Comparison of ENCODE assay signal across 8 cellular contexts in the genomic region with DNA sequence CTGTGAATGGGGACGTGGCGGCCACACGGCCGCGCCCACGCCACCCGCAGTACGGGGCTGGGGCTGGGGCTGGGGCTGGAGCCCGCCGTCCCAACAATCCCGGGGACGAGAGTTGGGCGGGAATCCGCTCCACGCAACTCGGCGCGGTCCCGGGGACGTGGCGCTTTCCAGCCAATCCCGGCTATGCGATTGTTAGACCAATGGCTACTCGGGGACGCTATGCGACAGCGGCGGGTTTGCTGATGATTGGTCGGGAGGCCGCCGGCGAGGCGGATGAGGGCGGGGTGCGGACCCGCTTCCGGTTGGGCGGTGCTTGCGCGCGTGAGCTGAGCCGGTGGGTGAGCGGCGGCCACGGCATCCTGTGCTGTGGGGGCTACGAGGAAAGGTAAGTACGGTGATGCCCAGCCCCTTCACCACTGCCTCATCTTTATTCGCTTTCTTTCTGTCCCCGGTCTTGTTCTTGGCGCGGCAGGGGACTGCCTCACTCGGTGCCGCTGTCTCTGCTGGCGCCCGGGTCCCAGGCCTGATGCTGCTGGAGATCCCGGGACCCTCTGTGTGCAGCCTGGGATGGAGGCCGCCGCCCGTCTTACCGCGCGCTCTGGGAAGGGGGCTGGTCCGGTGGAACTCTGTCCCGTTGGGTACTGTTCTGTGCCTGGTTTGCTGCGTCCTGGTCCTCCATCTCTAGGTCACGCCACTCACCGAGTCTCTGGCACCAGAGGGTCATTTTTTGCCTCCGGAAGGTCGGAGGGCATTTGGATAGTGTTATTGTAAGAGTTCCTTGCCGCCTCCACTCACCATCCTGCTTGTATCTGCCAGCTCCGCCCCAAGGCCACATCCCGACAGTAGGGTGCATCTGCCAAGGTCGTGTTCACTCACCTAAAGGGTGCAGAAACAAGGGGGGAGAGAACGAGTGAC. TPM values are rescaled to one million over a fixed set of nuclear protein-coding genes. Genes with fewer than 3 reads are reported as not detected.
DNase-seq lines count a peak whose midpoint lies in the region; ATAC-seq and TF ChIP-seq lines count a peak whose summit lies in the region.

A gene (plus strand): TSS at position 312 of the 915 bp plus-strand sequence. CDS start 9,225 bp downstream, outside the sequence.

- H3K27me3 ChIP-seq in DND-41 (ENCODE audit: insufficient read depth, low read length, poor library complexity): no peaks in the 10 kb centered on the region
- no peaks in the 10 kb centered on the region for H3K27me3 ChIP-seq in GM23248 (replicated peaks; ENCODE audit: insufficient read depth)

- peaks cover 67% of the 10 kb centered on the region for H3F3A ChIP-seq in GM23248 (ENCODE audit: insufficient read depth)

- TF ChIP-seq CTCF in DND-41 (IDR thresholded peaks at IDR 0.05; ENCODE audit: borderline replicate concordance, extremely low read depth, low read length, poor library complexity, severe bottlenecking): peak; percentile 11

- H3K4me2 ChIP-seq in DND-41 (ENCODE audit: insufficient read depth, low read length) (peak within 1 kb of the TSS; percentile 89), GM23248 (ENCODE audit: unreplicated experiment) (peak within 1 kb of the TSS; percentile 98)

- H3K79me2 ChIP-seq in DND-41 (ENCODE audit: insufficient read depth, low read length) (peaks cover 52% of the 10 kb centered on the region), GM23248 (ENCODE audit: insufficient read depth) (peaks cover 51% of the 10 kb centered on the region)

- H3K4me3 ChIP-seq in DND-41 (ENCODE audit: low read depth in 1 of 2, low read length in 2 of 2): peak within 1 kb of the TSS; percentile 96 to 98
- H3K4me3 ChIP-seq in GM23248: peak within 1 kb of the TSS; percentile 98

- H3K36me3 ChIP-seq in DND-41 (ENCODE audit: insufficient read depth, low read length) (peaks cover 11% of the 10 kb centered on the region), GM23248 (ENCODE audit: low read depth) (peaks cover 9% of the 10 kb centered on the region; the same call in 1 of the 2 replicates)

- H3K4me3 Mint-ChIP-seq in naive B cell: peak within 1 kb of the TSS; percentile 96 to 99 (median 98)
- H3K4me3 Mint-ChIP-seq in stimulated activated memory B cell treated with anti-CD40 and anti-IgM and Interleukin-4, amounts not matched to agents 10 μg/mL and 1 μg/mL and 100 μg/mL, for 72 hours: peak within 1 kb of the TSS; percentile 91

- H3K27me3 Mint-ChIP-seq in naive B cell: no peaks in the 10 kb centered on the region
- no peaks in the 10 kb centered on the region for H3K27me3 Mint-ChIP-seq in stimulated activated memory B cell treated with anti-CD40 and anti-IgM and Interleukin-4, amounts not matched to agents 10 μg/mL and 1 μg/mL and 100 μg/mL, for 72 hours

- 0 to 1% methylated on average over 59 to 73 of the region's 74 CpGs for WGBS in GM23248 (ENCODE audit: low coverage in 1 of 2, low lambda C conversion rate in 2 of 2, missing lambda C conversion rate in 2 of 2), 2 experiments

- ATAC-seq in DND-41 (ENCODE audit: insufficient read depth, low read depth): peak; percentile 95
- peak; percentile 89 to 90 for ATAC-seq in naive B cell (ENCODE audit: low read depth in 2 of 2)
- peak; percentile 99 for ATAC-seq in stimulated activated memory B cell treated with anti-CD40 and anti-IgM and Interleukin-4, amounts not matched to agents 10 μg/mL and 1 μg/mL and 100 μg/mL, for 72 hours

- H3K9me2 ChIP-seq in GM23248 (ENCODE audit: insufficient read depth): no peaks in the 10 kb centered on the region

- peaks cover 30 to 40% (median 30%) of the 10 kb centered on the region in 3 donors for H3K4me1 Mint-ChIP-seq in naive B cell
- H3K4me1 Mint-ChIP-seq in stimulated activated memory B cell treated with anti-CD40 and anti-IgM and Interleukin-4, amounts not matched to agents 10 μg/mL and 1 μg/mL and 100 μg/mL, for 72 hours: peaks cover 44% of the 10 kb centered on the region

- H3K36me3 Mint-ChIP-seq in naive B cell: no peaks in the 10 kb centered on the region
- H3K36me3 Mint-ChIP-seq in stimulated activated memory B cell treated with anti-CD40 and anti-IgM and Interleukin-4, amounts not matched to agents 10 μg/mL and 1 μg/mL and 100 μg/mL, for 72 hours: no peaks in the 10 kb centered on the region

- in situ Hi-C loops in GM23248 (cut with MboI): no loop called here

- peaks cover 39% of the 10 kb centered on the region for H3K4me1 ChIP-seq in DND-41 (ENCODE audit: insufficient read depth, low read length)
- H3K4me1 ChIP-seq in GM23248 (ENCODE audit: insufficient read depth): peaks cover 35% of the 10 kb centered on the region

- peak within 1 kb of the TSS; percentile 84 for H3K9ac ChIP-seq in DND-41 (ENCODE audit: low read depth, low read length)
- H3K9ac ChIP-seq in GM23248: peak within 1 kb of the TSS; percentile 100

- peak within 1 kb of the TSS; percentile 90 to 99 (median 96) for H3K27ac Mint-ChIP-seq in naive B cell
- H3K27ac Mint-ChIP-seq in stimulated activated memory B cell treated with anti-CD40 and anti-IgM and Interleukin-4, amounts not matched to agents 10 μg/mL and 1 μg/mL and 100 μg/mL, for 72 hours: peak within 1 kb of the TSS; percentile 92

- peak within 1 kb of the TSS; percentile 89 for H3K27ac ChIP-seq in DND-41 (ENCODE audit: low read length)
- peak within 1 kb of the TSS; percentile 99 for H3K27ac ChIP-seq in GM23248

- peak; percentile 97 for DNase-seq in DND-41
- DNase-seq in GM23248: peak; percentile 99
- peak; percentile 92 to 94 for DNase-seq in Kasumi-1 (lab: John Stamatoyannopoulos, UW)
- DNase-seq in RPMI7951 (ENCODE audit: low read depth): peak; percentile 97
- peak; percentile 88 to 91 for DNase-seq in activated T-helper 1 cell treated with anti-CD3 and anti-CD28 coated beads, Interleukin-2, amount 50 U/mL, for 16 hours (ENCODE audit: low read depth in 1 of 2, low spot score in 1 of 2)
- DNase-seq in fibroblast of gingiva (ENCODE audit: low read depth): peak; percentile 98
- DNase-seq in naive B cell: peak; percentile 93

- H3K9me3 Mint-ChIP-seq in naive B cell: peaks cover 0 to 4% (median 0%) of the 10 kb centered on the region in 7 donors
- H3K9me3 Mint-ChIP-seq in stimulated activated memory B cell treated with anti-CD40 and anti-IgM and Interleukin-4, amounts not matched to agents 10 μg/mL and 1 μg/mL and 100 μg/mL, for 72 hours: no peaks in the 10 kb centered on the region

- H4K20me1 ChIP-seq in DND-41 (ENCODE audit: insufficient read depth, low read length) (peaks cover 40% of the 10 kb centered on the region), GM23248 (ENCODE audit: insufficient read depth) (peaks cover 9% of the 10 kb centered on the region; the same call in 1 of the 2 replicates)

- peak within 1 kb of the TSS; percentile 95 for H2AFZ ChIP-seq in DND-41 (ENCODE audit: low read depth, low read length)
- peak within 1 kb of the TSS; percentile 68 for H2AFZ ChIP-seq in GM23248

- H3K9me3 ChIP-seq in DND-41 (ENCODE audit: insufficient read depth, low read length, severe bottlenecking) (no peaks in the 10 kb centered on the region), GM23248 (ENCODE audit: low read depth) (no peaks in the 10 kb centered on the region)

RNA-seq across cellular contexts. Expression of the gene that starts here (rescaled TPM):
- total RNA-seq in GM23248 (2014; rRNA removed; shearing (Covaris generic)): 1,466 and 1,589 TPM in 2 replicates
- 1,706 and 1,740 TPM in 2 replicates for polyA plus RNA-seq in GM23248 (2016; fragmentation: Nextera tagmentation; extraction: Ambion mirVana)
- total RNA-seq in RPMI7951 (2014; rRNA removed; shearing (Covaris generic)): 513 and 575 TPM in 2 replicates
- polyA plus RNA-seq in naive B cell (ENCODE audit: low read depth in 6 of 6): 10 to 100 TPM; 19.2 to 29.6 (median 21.0) TPM

Comparison
In these comparisons a context has a peak if more than half of its experiments do, and no peak if none do; other contexts are left out.
1. Peak in every context shown above with its lines: DNase-seq, ATAC-seq, H3K4me3 ChIP-seq and H3K27ac ChIP-seq.
2. RNA of the gene that starts here (polyA plus RNA-seq): 1,706 to 1,740 TPM in GM23248; 19.2 to 29.6 TPM in naive B cell; every median in the first group is over 10 times any median in the second.